1 cellular context compared by ENCODE assay signal in the genomic region with DNA sequence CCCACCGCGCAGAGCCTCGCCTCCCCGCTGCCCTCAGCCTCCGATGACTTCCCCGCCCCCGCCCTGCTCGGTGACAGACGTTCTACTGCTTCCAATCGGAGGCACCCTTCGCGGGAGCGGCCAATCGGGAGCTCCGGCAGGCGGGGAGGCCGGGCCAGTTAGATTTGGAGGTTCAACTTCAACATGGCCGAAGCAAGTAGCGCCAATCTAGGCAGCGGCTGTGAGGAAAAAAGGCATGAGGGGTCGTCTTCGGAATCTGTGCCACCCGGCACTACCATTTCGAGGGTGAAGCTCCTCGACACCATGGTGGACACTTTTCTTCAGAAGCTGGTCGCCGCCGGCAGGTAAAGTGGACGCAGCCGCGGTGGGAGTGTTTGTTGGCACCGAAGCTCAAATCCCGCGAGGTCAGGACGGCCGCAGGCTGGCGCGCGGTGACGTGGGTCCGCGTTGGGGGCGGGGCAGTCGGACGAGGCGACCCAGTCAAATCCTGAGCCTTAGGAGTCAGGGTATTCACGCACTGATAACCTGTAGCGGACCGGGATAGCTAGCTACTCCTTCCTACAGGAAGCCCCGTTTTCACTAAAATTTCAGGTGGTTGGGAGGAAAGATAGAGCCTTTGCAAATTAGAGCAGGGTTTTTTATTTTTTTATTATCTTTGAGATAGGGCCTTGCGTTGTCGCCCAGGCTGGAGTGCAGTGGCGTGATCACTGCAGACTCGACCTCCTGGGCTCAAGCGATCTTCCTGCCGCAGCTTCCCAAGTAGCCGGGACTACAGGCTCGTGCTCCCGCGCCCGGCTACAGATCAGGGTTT.
TF ChIP-seq lines count a peak whose summit lies in the region.

A gene with protein sequence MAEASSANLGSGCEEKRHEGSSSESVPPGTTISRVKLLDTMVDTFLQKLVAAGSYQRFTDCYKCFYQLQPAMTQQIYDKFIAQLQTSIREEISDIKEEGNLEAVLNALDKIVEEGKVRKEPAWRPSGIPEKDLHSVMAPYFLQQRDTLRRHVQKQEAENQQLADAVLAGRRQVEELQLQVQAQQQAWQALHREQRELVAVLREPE (plus strand): TSS at position 175 of the 811 bp plus-strand sequence. CDS start 9 bp downstream, at position 184.

TF ChIP-seq in K562, 482 proteins besides CTCF, POLR2A, EP300 and RAD21 (continued from another document and continues in another):
- no peak for TF ChIP-seq HDAC8 (tag; IDR thresholded peaks at IDR 0.05)
- TF ChIP-seq, protein P1, sequence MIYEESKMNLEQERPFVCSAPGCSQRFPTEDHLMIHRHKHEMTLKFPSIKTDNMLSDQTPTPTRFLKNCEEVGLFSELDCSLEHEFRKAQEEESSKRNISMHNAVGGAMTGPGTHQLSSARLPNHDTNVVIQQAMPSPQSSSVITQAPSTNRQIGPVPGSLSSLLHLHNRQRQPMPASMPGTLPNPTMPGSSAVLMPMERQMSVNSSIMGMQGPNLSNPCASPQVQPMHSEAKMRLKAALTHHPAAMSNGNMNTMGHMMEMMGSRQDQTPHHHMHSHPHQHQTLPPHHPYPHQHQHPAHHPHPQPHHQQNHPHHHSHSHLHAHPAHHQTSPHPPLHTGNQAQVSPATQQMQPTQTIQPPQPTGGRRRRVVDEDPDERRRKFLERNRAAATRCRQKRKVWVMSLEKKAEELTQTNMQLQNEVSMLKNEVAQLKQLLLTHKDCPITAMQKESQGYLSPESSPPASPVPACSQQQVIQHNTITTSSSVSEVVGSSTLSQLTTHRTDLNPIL (CRISPR knock-in tag; IDR thresholded peaks at IDR 0.05): no peak
- TF ChIP-seq SMARCA5 (IDR thresholded peaks at IDR 0.05): no peak
- no peak for TF ChIP-seq CSDE1 (IDR thresholded peaks at IDR 0.05)
- TF ChIP-seq NR2C2 (CRISPR knock-in tag; IDR thresholded peaks at IDR 0.05): no peak; the same call in 1 of the 2 replicates
- TF ChIP-seq NR2C2 (tag; IDR thresholded peaks at IDR 0.05): peak; percentile 81
- peak; percentile 72; the same call in 1 of the 2 replicates for TF ChIP-seq ZNF431 (CRISPR knock-in tag; IDR thresholded peaks at IDR 0.05)
- TF ChIP-seq ILK (tag; IDR thresholded peaks at IDR 0.05; ENCODE audit: borderline replicate concordance, low read depth): no peak
- TF ChIP-seq BRD4 (IDR thresholded peaks at IDR 0.05): no peak; the same call in 1 of the 2 replicates
- TF ChIP-seq TEAD4 (IDR thresholded peaks at IDR 0.05; ENCODE audit: low read length): peak; percentile 30
- no peak for TF ChIP-seq TEAD4 (CRISPR knock-in tag; IDR thresholded peaks at IDR 0.05; ENCODE audit: borderline replicate concordance)
- TF ChIP-seq EZH2 (IDR thresholded peaks at IDR 0.05; ENCODE audit: borderline replicate concordance, low read depth, low read length): no peak
- no peak for TF ChIP-seq ZNF24 (IDR thresholded peaks at IDR 0.05)
- TF ChIP-seq ZNF77 (CRISPR knock-in tag; IDR thresholded peaks at IDR 0.05): no peak
- TF ChIP-seq SIN3A (IDR thresholded peaks at IDR 0.05; ENCODE audit: borderline replicate concordance in 2 of 2, control insufficient read depth in 1 of 2, low read depth in 2 of 2, low read length in 2 of 2): peak in 1 of 2 experiments; percentile 16; a peak in 1 of 4 replicates
- TF ChIP-seq KLF1 (tag; IDR thresholded peaks at IDR 0.05): no peak
- no peak for TF ChIP-seq SMARCB1 (IDR thresholded peaks at IDR 0.05; ENCODE audit: insufficient read length, low read depth)
- TF ChIP-seq FUS (optimal IDR thresholded peaks at IDR 0.05; ENCODE audit: low read depth, low read length): no peak
- no peak for TF ChIP-seq ZNF444 (CRISPR knock-in tag; IDR thresholded peaks at IDR 0.05)
- TF ChIP-seq HLTF (IDR thresholded peaks at IDR 0.05): no peak
- no peak for TF ChIP-seq KHSRP (IDR thresholded peaks at IDR 0.05)
- peak; percentile 71; the same call in 1 of the 2 replicates for TF ChIP-seq KAT7 (CRISPR knock-in tag; IDR thresholded peaks at IDR 0.05; ENCODE audit: borderline replicate concordance)
- peak; percentile 49; the same call in 1 of the 2 replicates for TF ChIP-seq ZC3H4 (CRISPR knock-in tag; IDR thresholded peaks at IDR 0.05; ENCODE audit: borderline replicate concordance)
- no peak for TF ChIP-seq MED1 (CRISPR knock-in tag; IDR thresholded peaks at IDR 0.05; ENCODE audit: borderline replicate concordance)
- TF ChIP-seq, protein P2, sequence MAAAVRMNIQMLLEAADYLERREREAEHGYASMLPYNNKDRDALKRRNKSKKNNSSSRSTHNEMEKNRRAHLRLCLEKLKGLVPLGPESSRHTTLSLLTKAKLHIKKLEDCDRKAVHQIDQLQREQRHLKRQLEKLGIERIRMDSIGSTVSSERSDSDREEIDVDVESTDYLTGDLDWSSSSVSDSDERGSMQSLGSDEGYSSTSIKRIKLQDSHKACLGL (CRISPR knock-in tag; IDR thresholded peaks at IDR 0.05; ENCODE audit: borderline replicate concordance, poor library complexity, severe bottlenecking): no peak
- no peak for TF ChIP-seq HIVEP1 (CRISPR knock-in tag; IDR thresholded peaks at IDR 0.05)
- TF ChIP-seq, protein P3, sequence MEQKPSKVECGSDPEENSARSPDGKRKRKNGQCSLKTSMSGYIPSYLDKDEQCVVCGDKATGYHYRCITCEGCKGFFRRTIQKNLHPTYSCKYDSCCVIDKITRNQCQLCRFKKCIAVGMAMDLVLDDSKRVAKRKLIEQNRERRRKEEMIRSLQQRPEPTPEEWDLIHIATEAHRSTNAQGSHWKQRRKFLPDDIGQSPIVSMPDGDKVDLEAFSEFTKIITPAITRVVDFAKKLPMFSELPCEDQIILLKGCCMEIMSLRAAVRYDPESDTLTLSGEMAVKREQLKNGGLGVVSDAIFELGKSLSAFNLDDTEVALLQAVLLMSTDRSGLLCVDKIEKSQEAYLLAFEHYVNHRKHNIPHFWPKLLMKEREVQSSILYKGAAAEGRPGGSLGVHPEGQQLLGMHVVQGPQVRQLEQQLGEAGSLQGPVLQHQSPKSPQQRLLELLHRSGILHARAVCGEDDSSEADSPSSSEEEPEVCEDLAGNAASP (IDR thresholded peaks at IDR 0.05): no peak
- TF ChIP-seq, protein P4, sequence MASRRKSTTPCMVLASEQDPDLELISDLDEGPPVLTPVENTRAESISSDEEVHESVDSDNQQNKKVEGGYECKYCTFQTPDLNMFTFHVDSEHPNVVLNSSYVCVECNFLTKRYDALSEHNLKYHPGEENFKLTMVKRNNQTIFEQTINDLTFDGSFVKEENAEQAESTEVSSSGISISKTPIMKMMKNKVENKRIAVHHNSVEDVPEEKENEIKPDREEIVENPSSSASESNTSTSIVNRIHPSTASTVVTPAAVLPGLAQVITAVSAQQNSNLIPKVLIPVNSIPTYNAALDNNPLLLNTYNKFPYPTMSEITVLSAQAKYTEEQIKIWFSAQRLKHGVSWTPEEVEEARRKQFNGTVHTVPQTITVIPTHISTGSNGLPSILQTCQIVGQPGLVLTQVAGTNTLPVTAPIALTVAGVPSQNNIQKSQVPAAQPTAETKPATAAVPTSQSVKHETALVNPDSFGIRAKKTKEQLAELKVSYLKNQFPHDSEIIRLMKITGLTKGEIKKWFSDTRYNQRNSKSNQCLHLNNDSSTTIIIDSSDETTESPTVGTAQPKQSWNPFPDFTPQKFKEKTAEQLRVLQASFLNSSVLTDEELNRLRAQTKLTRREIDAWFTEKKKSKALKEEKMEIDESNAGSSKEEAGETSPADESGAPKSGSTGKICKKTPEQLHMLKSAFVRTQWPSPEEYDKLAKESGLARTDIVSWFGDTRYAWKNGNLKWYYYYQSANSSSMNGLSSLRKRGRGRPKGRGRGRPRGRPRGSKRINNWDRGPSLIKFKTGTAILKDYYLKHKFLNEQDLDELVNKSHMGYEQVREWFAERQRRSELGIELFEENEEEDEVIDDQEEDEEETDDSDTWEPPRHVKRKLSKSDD (conservative IDR thresholded peaks at IDR 0.05; ENCODE audit: low read length): no peak
- no peak for TF ChIP-seq CEBPB (tag; IDR thresholded peaks at IDR 0.05)
- TF ChIP-seq NCOA2 (IDR thresholded peaks at IDR 0.05; ENCODE audit: partially characterized antibody in 2 of 2): no peak
- no peak for TF ChIP-seq ZNF133 (CRISPR knock-in tag; IDR thresholded peaks at IDR 0.05)
- TF ChIP-seq ZNF41 (CRISPR knock-in tag; conservative IDR thresholded peaks at IDR 0.05): 0 out of 2 replicates have a peak, but pooled peaks have one; percentile 12
- peak; percentile 91 for TF ChIP-seq SIN3B (IDR thresholded peaks at IDR 0.05; ENCODE audit: low read depth)
- TF ChIP-seq, protein P5, sequence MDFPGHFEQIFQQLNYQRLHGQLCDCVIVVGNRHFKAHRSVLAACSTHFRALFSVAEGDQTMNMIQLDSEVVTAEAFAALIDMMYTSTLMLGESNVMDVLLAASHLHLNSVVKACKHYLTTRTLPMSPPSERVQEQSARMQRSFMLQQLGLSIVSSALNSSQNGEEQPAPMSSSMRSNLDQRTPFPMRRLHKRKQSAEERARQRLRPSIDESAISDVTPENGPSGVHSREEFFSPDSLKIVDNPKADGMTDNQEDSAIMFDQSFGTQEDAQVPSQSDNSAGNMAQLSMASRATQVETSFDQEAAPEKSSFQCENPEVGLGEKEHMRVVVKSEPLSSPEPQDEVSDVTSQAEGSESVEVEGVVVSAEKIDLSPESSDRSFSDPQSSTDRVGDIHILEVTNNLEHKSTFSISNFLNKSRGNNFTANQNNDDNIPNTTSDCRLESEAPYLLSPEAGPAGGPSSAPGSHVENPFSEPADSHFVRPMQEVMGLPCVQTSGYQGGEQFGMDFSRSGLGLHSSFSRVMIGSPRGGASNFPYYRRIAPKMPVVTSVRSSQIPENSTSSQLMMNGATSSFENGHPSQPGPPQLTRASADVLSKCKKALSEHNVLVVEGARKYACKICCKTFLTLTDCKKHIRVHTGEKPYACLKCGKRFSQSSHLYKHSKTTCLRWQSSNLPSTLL (IDR thresholded peaks at IDR 0.05): no peak
- TF ChIP-seq, protein P6, sequence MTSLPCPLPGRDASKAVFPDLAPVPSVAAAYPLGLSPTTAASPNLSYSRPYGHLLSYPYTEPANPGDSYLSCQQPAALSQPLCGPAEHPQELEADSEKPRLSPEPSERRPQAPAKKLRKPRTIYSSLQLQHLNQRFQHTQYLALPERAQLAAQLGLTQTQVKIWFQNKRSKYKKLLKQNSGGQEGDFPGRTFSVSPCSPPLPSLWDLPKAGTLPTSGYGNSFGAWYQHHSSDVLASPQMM (CRISPR knock-in tag; IDR thresholded peaks at IDR 0.05): no peak
- TF ChIP-seq, protein P7, sequence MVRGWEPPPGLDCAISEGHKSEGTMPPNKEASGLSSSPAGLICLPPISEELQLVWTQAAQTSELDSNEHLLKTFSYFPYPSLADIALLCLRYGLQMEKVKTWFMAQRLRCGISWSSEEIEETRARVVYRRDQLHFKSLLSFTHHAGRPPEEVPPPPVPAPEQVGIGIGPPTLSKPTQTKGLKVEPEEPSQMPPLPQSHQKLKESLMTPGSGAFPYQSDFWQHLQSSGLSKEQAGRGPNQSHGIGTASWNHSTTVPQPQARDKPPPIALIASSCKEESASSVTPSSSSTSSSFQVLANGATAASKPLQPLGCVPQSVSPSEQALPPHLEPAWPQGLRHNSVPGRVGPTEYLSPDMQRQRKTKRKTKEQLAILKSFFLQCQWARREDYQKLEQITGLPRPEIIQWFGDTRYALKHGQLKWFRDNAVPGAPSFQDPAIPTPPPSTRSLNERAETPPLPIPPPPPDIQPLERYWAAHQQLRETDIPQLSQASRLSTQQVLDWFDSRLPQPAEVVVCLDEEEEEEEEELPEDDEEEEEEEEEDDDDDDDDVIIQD (CRISPR knock-in tag; IDR thresholded peaks at IDR 0.05): no peak
- TF ChIP-seq BCOR (IDR thresholded peaks at IDR 0.05): 0 out of 2 replicates have a peak, but pooled peaks have one; percentile 5
- TF ChIP-seq, protein P8, sequence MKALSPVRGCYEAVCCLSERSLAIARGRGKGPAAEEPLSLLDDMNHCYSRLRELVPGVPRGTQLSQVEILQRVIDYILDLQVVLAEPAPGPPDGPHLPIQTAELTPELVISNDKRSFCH (CRISPR knock-in tag; IDR thresholded peaks at IDR 0.05): no peak
- TF ChIP-seq, protein P8 (tag; IDR thresholded peaks at IDR 0.05): 0 out of 2 replicates have a peak, but pooled peaks have one; percentile 53
- TF ChIP-seq, protein P9, sequence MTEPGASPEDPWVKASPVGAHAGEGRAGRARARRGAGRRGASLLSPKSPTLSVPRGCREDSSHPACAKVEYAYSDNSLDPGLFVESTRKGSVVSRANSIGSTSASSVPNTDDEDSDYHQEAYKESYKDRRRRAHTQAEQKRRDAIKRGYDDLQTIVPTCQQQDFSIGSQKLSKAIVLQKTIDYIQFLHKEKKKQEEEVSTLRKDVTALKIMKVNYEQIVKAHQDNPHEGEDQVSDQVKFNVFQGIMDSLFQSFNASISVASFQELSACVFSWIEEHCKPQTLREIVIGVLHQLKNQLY (CRISPR knock-in tag; conservative IDR thresholded peaks at IDR 0.05): 0 out of 4 replicates have a peak, but pooled peaks of 1 of the 2 experiments have one; percentile 73
- TF ChIP-seq TSC22D4 (tag; IDR thresholded peaks at IDR 0.05): no peak
- no peak for TF ChIP-seq BCL6 (CRISPR knock-in tag; IDR thresholded peaks at IDR 0.05)
- TF ChIP-seq, protein P10, sequence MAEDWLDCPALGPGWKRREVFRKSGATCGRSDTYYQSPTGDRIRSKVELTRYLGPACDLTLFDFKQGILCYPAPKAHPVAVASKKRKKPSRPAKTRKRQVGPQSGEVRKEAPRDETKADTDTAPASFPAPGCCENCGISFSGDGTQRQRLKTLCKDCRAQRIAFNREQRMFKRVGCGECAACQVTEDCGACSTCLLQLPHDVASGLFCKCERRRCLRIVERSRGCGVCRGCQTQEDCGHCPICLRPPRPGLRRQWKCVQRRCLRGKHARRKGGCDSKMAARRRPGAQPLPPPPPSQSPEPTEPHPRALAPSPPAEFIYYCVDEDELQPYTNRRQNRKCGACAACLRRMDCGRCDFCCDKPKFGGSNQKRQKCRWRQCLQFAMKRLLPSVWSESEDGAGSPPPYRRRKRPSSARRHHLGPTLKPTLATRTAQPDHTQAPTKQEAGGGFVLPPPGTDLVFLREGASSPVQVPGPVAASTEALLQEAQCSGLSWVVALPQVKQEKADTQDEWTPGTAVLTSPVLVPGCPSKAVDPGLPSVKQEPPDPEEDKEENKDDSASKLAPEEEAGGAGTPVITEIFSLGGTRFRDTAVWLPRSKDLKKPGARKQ (CRISPR knock-in tag; IDR thresholded peaks at IDR 0.05): no peak
- 0 out of 2 replicates have a peak, but pooled peaks have one; percentile 30 for TF ChIP-seq ELF1 (tag; IDR thresholded peaks at IDR 0.05)
- TF ChIP-seq, protein P11, sequence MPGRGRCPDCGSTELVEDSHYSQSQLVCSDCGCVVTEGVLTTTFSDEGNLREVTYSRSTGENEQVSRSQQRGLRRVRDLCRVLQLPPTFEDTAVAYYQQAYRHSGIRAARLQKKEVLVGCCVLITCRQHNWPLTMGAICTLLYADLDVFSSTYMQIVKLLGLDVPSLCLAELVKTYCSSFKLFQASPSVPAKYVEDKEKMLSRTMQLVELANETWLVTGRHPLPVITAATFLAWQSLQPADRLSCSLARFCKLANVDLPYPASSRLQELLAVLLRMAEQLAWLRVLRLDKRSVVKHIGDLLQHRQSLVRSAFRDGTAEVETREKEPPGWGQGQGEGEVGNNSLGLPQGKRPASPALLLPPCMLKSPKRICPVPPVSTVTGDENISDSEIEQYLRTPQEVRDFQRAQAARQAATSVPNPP (IDR thresholded peaks at IDR 0.05; ENCODE audit: borderline replicate concordance, insufficient read depth, insufficient read length): no peak
